ENCODE assay signal across 8 cellular contexts in the genomic region with DNA sequence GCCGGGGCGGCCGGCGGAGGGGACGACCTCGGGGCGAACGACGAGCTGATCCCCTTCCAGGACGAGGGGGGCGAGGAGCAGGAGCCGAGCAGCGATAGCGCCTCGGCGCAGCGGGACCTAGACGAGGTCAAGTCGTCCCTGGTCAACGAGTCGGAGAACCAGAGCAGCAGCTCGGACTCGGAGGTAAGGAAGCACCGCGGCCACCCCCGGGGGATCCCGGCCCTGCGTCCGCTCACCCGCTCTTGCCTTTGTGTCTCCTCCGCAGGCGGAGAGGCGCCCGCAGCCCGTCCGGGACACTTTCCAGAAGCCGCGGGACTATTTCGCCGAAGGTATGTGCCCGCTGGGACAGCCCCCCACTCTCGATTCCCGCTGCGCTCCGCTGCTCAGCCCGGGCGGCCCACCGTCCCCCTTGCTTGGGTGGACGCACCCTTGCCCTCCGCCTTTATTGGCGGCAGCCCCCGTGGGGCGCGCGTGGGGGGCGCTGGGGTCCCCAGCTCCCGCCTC. TPM values are rescaled to one million over a fixed set of nuclear protein-coding genes. Genes with fewer than 3 reads are reported as not detected.
A peak's percentile ranks its signal among the peaks of the same experiment; 100 is the strongest.
DNase-seq lines count a peak whose midpoint lies in the region; ATAC-seq and TF ChIP-seq lines count a peak whose summit lies in the region.

No MANE protein-coding gene starts in this region.

- no peaks in the 10 kb centered on the region for H3K9me3 Mint-ChIP-seq in activated T-helper 1 cell treated with anti-CD3 and anti-CD28 coated beads, Interleukin-12 subunit alpha, Interleukin-12 subunit beta, Interleukin-2, Interleukin-4 antibody, amounts not matched to agents 30 ng/mL and 10 ng/mL and 1 ng/mL, durations not matched to agents 14 hours and 24 hours and 36 hours

- H3K36me3 ChIP-seq in BLaER1 (no peaks in the 10 kb centered on the region), ovary (no peaks in the 10 kb centered on the region)

- H3K9me3 ChIP-seq in BLaER1 (no peaks in the 10 kb centered on the region), ovary (no peaks in the 10 kb centered on the region)

- ATAC-seq in foreskin keratinocyte, result peak; percentile 23

- H3K27me3 Mint-ChIP-seq in activated T-helper 1 cell treated with anti-CD3 and anti-CD28 coated beads, Interleukin-12 subunit alpha, Interleukin-12 subunit beta, Interleukin-2, Interleukin-4 antibody, amounts not matched to agents 30 ng/mL and 10 ng/mL and 1 ng/mL, durations not matched to agents 14 hours and 24 hours and 36 hours (ENCODE audit: insufficient read depth), result peaks cover 64% of the 10 kb centered on the region

- no peak for TF ChIP-seq POLR2A in ovary (IDR thresholded peaks at IDR 0.05)

- H3K4me3 ChIP-seq in BLaER1, result peak overlapping the region; percentile 76
- H3K4me3 ChIP-seq in HFF-Myc (replicated peaks; ENCODE audit: low read depth, low read length), result peak overlapping the region; percentile 53
- peak overlapping the region; percentile 79 for H3K4me3 ChIP-seq in ovary

- peak overlapping the region; percentile 53; the same call in 1 of the 2 replicates for H3K9ac ChIP-seq in BLaER1

- intact Hi-C loops in activated T-helper 1 cell treated with anti-CD3 and anti-CD28 coated beads, Interleukin-12 subunit alpha, Interleukin-12 subunit beta, Interleukin-2, Interleukin-4 antibody, amounts not matched to agents 30 ng/mL and 10 ng/mL and 1 ng/mL, durations not matched to agents 14 hours and 24 hours and 36 hours (cut with micrococcal nuclease), result loop anchor here (5.0 kb wide), 1 partner anchor 153 kb away; no protein-coding TSS in a partner anchor
- intact Hi-C loops in ovary (cut with DNase I), result loop anchor here (5.0 to 10.0 kb wide), 5 partner anchors 67 to 421 kb away; no protein-coding TSS in a partner anchor

- peaks cover 16% of the 10 kb centered on the region for H3K4me1 ChIP-seq in BLaER1
- peaks cover 6% of the 10 kb centered on the region for H3K4me1 ChIP-seq in foreskin keratinocyte
- peaks cover 1% of the 10 kb centered on the region for H3K4me1 ChIP-seq in ovary (ENCODE audit: insufficient read depth)

- peaks cover 18% of the 10 kb centered on the region for H4K20me1 ChIP-seq in BLaER1

- WGBS in ovary, 3 donors, result 0 to 1% (median 1%) methylated on average over 19 to 57 of the region's 57 CpGs

- peak overlapping the region; percentile 98 for H3K4me2 ChIP-seq in BLaER1

- no peak overlapping the region for H3K4me3 Mint-ChIP-seq in activated T-helper 1 cell treated with anti-CD3 and anti-CD28 coated beads, Interleukin-12 subunit alpha, Interleukin-12 subunit beta, Interleukin-2, Interleukin-4 antibody, amounts not matched to agents 30 ng/mL and 10 ng/mL and 1 ng/mL, durations not matched to agents 14 hours and 24 hours and 36 hours

- no peaks in the 10 kb centered on the region for H3K36me3 Mint-ChIP-seq in activated T-helper 1 cell treated with anti-CD3 and anti-CD28 coated beads, Interleukin-12 subunit alpha, Interleukin-12 subunit beta, Interleukin-2, Interleukin-4 antibody, amounts not matched to agents 30 ng/mL and 10 ng/mL and 1 ng/mL, durations not matched to agents 14 hours and 24 hours and 36 hours (ENCODE audit: low read depth)

- no peak for TF ChIP-seq EP300 in ovary (IDR thresholded peaks at IDR 0.05)

- TF ChIP-seq CTCF in HFF-Myc (IDR thresholded peaks at IDR 0.05; ENCODE audit: low read depth, low read length, missing control alignments) (no peak), foreskin keratinocyte (conservative IDR thresholded peaks at IDR 0.05) (no peak), ovary (IDR thresholded peaks at IDR 0.05) (no peak)

- DNase-seq in HFF-Myc (ENCODE audit: extremely low read depth, low read depth), result no peak
- peak; percentile 3 for DNase-seq in activated T-helper 1 cell treated with anti-CD3 and anti-CD28 coated beads, Interleukin-12 subunit alpha, Interleukin-12 subunit beta, Interleukin-2, Interleukin-4 antibody, amounts not matched to agents 30 ng/mL and 10 ng/mL and 1 ng/mL, durations not matched to agents 14 hours and 24 hours and 36 hours (ENCODE audit: low spot score)
- DNase-seq in foreskin keratinocyte, result peak in 1 of 2 donors; percentile 39
- DNase-seq in ovary, result peak; percentile 59 to 74 (median 70)
- no peak for DNase-seq in COLO829 (ENCODE audit: low spot score)
- no peak for DNase-seq in inferior parietal cortex (ENCODE audit: extremely low spot score)
- DNase-seq in OCI-M1 (lab: John Stamatoyannopoulos, UW), result no peak

- H3K27me3 ChIP-seq in BLaER1 (peaks cover 54% of the 10 kb centered on the region), foreskin keratinocyte (no peaks in the 10 kb centered on the region), ovary (no peaks in the 10 kb centered on the region)

- H3K27ac ChIP-seq in BLaER1 (no peak overlapping the region), foreskin keratinocyte (peak overlapping the region; percentile 36), ovary (peak overlapping the region; percentile 72 to 95)

- no peak overlapping the region for H3K27ac Mint-ChIP-seq in activated T-helper 1 cell treated with anti-CD3 and anti-CD28 coated beads, Interleukin-12 subunit alpha, Interleukin-12 subunit beta, Interleukin-2, Interleukin-4 antibody, amounts not matched to agents 30 ng/mL and 10 ng/mL and 1 ng/mL, durations not matched to agents 14 hours and 24 hours and 36 hours

- H3K4me1 Mint-ChIP-seq in activated T-helper 1 cell treated with anti-CD3 and anti-CD28 coated beads, Interleukin-12 subunit alpha, Interleukin-12 subunit beta, Interleukin-2, Interleukin-4 antibody, amounts not matched to agents 30 ng/mL and 10 ng/mL and 1 ng/mL, durations not matched to agents 14 hours and 24 hours and 36 hours (ENCODE audit: low read depth), result peaks cover 8% of the 10 kb centered on the region

RNA-seq across cellular contexts. Expression of a gene that starts 0.6 kb away (rescaled TPM):
- not detected in 2 replicates for total RNA-seq in activated T-helper 1 cell treated with anti-CD3 and anti-CD28 coated beads, Interleukin-12 subunit alpha, Interleukin-12 subunit beta, Interleukin-2, Interleukin-4 antibody, amounts not matched to agents 30 ng/mL and 10 ng/mL and 1 ng/mL, durations not matched to agents 14 hours and 24 hours and 36 hours
- total RNA-seq in foreskin keratinocyte (7.1 and 8.5 TPM in 2 replicates), ovary (10 to 100 TPM in 5 of 7 donors, 1 to 10 TPM in 2; 5.2 to 29.8 (median 24.1) TPM)
- polyA plus RNA-seq in foreskin keratinocyte (18.4 and 24.1 TPM in 2 replicates), ovary (10 to 100 TPM; 17.2 to 23.9 TPM)

Comparison
In these comparisons a context has a peak if more than half of its experiments do, and no peak if none do; other contexts are left out.
1. DNase-seq: peak in activated T-helper 1 cell treated with anti-CD3 and anti-CD28 coated beads, Interleukin-12 subunit alpha, Interleukin-12 subunit beta, Interleukin-2, Interleukin-4 antibody, amounts not matched to agents 30 ng/mL and 10 ng/mL and 1 ng/mL, durations not matched to agents 14 hours and 24 hours and 36 hours (single experiment) and ovary (5 of 5); none in HFF-Myc (single experiment), COLO829 (single experiment), inferior parietal cortex (single experiment) and OCI-M1 (single experiment).
2. Peak in every context shown above with its lines, with median percentiles within 50 percentile points of each other: H3K4me3 ChIP-seq.